24 cellular contexts compared by ENCODE assay signal in the genomic region with DNA sequence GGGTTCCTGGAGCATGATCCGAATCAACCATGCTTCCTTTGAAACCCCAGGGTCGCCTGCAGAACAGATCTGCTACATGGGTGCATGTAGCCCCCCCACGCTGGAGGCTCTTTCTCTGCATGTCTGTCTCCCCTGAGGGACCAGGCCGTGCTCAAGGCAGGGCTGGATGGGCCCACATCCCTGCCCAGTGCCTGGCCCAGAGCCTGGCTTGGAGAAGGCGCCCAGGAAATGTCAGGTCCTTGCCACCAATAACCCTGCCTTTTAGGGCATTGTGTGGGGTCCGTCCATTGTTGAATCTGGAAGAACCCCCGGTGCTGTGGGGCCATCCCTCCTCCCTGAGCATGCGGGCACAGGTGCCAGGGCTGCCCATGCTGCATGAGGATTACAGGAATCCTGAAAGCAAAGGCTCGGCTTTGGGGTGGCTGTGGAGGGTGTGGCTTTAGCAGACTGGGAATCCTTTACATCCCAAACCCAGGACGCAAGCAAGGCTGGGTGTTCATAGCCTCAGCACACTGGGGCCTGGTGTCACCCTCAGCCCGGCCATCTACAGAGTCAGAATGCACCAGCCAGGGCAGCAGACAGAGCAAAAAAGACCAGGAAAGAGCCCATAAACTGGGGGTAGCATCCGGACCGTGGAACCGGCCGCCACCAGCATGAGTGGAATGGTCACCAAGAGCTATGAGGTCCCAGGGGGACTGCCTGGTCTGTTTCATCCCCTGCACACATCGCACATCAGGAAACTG. TPM values are rescaled to one million over a fixed set of nuclear protein-coding genes. Genes with fewer than 3 reads are reported as not detected.
DNase-seq lines count a peak whose midpoint lies in the region; ATAC-seq, FAIRE-seq and TF ChIP-seq lines count a peak whose summit lies in the region.
"Had no signal": no experiment of that assay in that cellular context is flagged by ENCODE, and none has a peak within 500 bp of the region (broad histone marks: within the 10 kb centered on the region; RNA-seq: fewer than 3 reads in every experiment).

No MANE protein-coding gene starts in this region.

- no peak overlapping the region for H3K4me3 ChIP-seq in BLaER1 treated with 17β-estradiol and CSF1 and Interleukin-3, amounts not matched to agents 10 nM and 100 nM
- H3K4me3 ChIP-seq in Peyer's patch (no peak overlapping the region), kidney (ENCODE audit: low read length in 2 of 2) (no peak overlapping the region), smooth muscle cell (no peak overlapping the region)
- H3K4me3 ChIP-seq: gastrocnemius medialis, HAP-1, lower lobe of right lung, right atrium auricular region had no signal

- H3K9ac ChIP-seq in BLaER1 treated with 17β-estradiol and CSF1 and Interleukin-3, amounts not matched to agents 10 nM and 100 nM: no peak overlapping the region
- H3K9ac ChIP-seq in kidney (ENCODE audit: low read length in 2 of 2): no peak overlapping the region
- peak overlapping the region; percentile 50 for H3K9ac ChIP-seq in smooth muscle cell (ENCODE audit: low read depth)

- FAIRE-seq in kidney (lab: Jason Lieb, UNC): no peak
- FAIRE-seq: G401.6, GM18507, islet of Langerhans had no signal

- peak overlapping the region in 3 of 11 experiments; percentile 14 to 38 (median 15); a peak in 2 of 22 replicates for H3K27ac ChIP-seq in BLaER1 treated with 17β-estradiol and CSF1 and Interleukin-3, amounts not matched to agents 10 nM and 100 nM
- H3K27ac ChIP-seq in Peyer's patch: no peak overlapping the region
- no peak overlapping the region for H3K27ac ChIP-seq in kidney (ENCODE audit: low read depth in 2 of 2, low read length in 2 of 2)
- H3K27ac ChIP-seq in smooth muscle cell (ENCODE audit: low read depth): peak overlapping the region; percentile 94
- H3K27ac ChIP-seq: gastrocnemius medialis, lower lobe of right lung, right atrium auricular region had no signal

- peak overlapping the region in 9 of 11 experiments; percentile 6 to 65 (median 43); a peak in 13 of 22 replicates for H3K4me2 ChIP-seq in BLaER1 treated with 17β-estradiol and CSF1 and Interleukin-3, amounts not matched to agents 10 nM and 100 nM
- H3K4me2 ChIP-seq in smooth muscle cell: peak overlapping the region; percentile 37

- no peaks in the 10 kb centered on the region for H3K27me3 Mint-ChIP-seq in T-helper 17 cell
- H3K27me3 Mint-ChIP-seq: activated naive CD4-positive, alpha-beta T cell treated with anti-CD3 and anti-CD28 coated beads, Interleukin-2, amount 50 U/mL, for 24 hours; CD8-positive, alpha-beta memory T cell had no signal

- ATAC-seq in T-helper 17 cell: no peak
- no peak for ATAC-seq in GM18870 (IDR thresholded peaks at IDR 0.05; ENCODE audit: unreplicated experiment)
- ATAC-seq: activated T-cell treated with anti-CD3 and anti-CD28 coated beads, Interleukin-2, amount 50 U/mL, for 72 hours; gastrocnemius medialis; lower lobe of right lung had no signal

- no peaks in the 10 kb centered on the region for H3K36me3 ChIP-seq in BLaER1 treated with 17β-estradiol and CSF1 and Interleukin-3, amounts not matched to agents 10 nM and 100 nM
- H3K36me3 ChIP-seq in Peyer's patch (no peaks in the 10 kb centered on the region), kidney (ENCODE audit: control insufficient read depth in 1 of 2, insufficient read depth in 2 of 2, low read length in 2 of 2) (no peaks in the 10 kb centered on the region), smooth muscle cell (ENCODE audit: low read depth) (no peaks in the 10 kb centered on the region)
- H3K36me3 ChIP-seq: gastrocnemius medialis, HAP-1, lower lobe of right lung, right atrium auricular region had no signal

- H3K27ac Mint-ChIP-seq in T-helper 17 cell: no peak overlapping the region
- H3K27ac Mint-ChIP-seq: activated naive CD4-positive, alpha-beta T cell treated with anti-CD3 and anti-CD28 coated beads, Interleukin-2, amount 50 U/mL, for 24 hours; activated T-cell treated with anti-CD3 and anti-CD28 coated beads, Interleukin-2, amount 50 U/mL, for 72 hours had no signal

- intact Hi-C loops in kidney (cut with DNase I): no loop called here

- TF ChIP-seq POLR2A in Peyer's patch (IDR thresholded peaks at IDR 0.05): no peak

- H3K79me2 ChIP-seq in smooth muscle cell (ENCODE audit: low read depth): no peaks in the 10 kb centered on the region

- H3K4me1 ChIP-seq in BLaER1 treated with 17β-estradiol and CSF1 and Interleukin-3, amounts not matched to agents 10 nM and 100 nM: peaks cover 15 to 30% (median 24%) of the 10 kb centered on the region in 10 experiments
- no peaks in the 10 kb centered on the region for H3K4me1 ChIP-seq in Peyer's patch
- H3K4me1 ChIP-seq in kidney (ENCODE audit: control insufficient read depth in 1 of 2, insufficient read depth in 1 of 2, low read depth in 1 of 2, low read length in 2 of 2): no peaks in the 10 kb centered on the region
- no peaks in the 10 kb centered on the region for H3K4me1 ChIP-seq in smooth muscle cell (ENCODE audit: low read depth)
- H3K4me1 ChIP-seq: gastrocnemius medialis, HAP-1, lower lobe of right lung had no signal

- 84% methylated on average over 16 of the region's 16 CpGs for WGBS in smooth muscle cell (ENCODE audit: low lambda C conversion rate)

- H4K20me1 ChIP-seq in BLaER1 treated with 17β-estradiol and CSF1 and Interleukin-3, amounts not matched to agents 10 nM and 100 nM: no peaks in the 10 kb centered on the region
- no peaks in the 10 kb centered on the region for H4K20me1 ChIP-seq in smooth muscle cell (ENCODE audit: low read depth)

- H3F3A ChIP-seq in smooth muscle cell (ENCODE audit: low read depth): no peaks in the 10 kb centered on the region

- H3K4me1 Mint-ChIP-seq in T-helper 17 cell: peaks cover 8% of the 10 kb centered on the region

- H3K4me3 Mint-ChIP-seq in T-helper 17 cell: no peak overlapping the region
- H3K4me3 Mint-ChIP-seq: activated naive CD4-positive, alpha-beta T cell treated with anti-CD3 and anti-CD28 coated beads, Interleukin-2, amount 50 U/mL, for 24 hours; activated T-cell treated with anti-CD3 and anti-CD28 coated beads, Interleukin-2, amount 50 U/mL, for 72 hours; CD8-positive, alpha-beta memory T cell had no signal

- H2AFZ ChIP-seq in smooth muscle cell (ENCODE audit: low read depth): no peak overlapping the region

- peaks cover 8 to 12% (median 10%) of the 10 kb centered on the region in 11 experiments; a peak in 17 of 22 replicates for H3K9me3 ChIP-seq in BLaER1 treated with 17β-estradiol and CSF1 and Interleukin-3, amounts not matched to agents 10 nM and 100 nM (replicated peaks in 1 of 11)
- no peaks in the 10 kb centered on the region for H3K9me3 ChIP-seq in Peyer's patch
- no peaks in the 10 kb centered on the region for H3K9me3 ChIP-seq in kidney (ENCODE audit: control insufficient read depth in 1 of 2, low read length in 2 of 2)
- H3K9me3 ChIP-seq in smooth muscle cell (replicated peaks; ENCODE audit: low read depth): no peaks in the 10 kb centered on the region
- H3K9me3 ChIP-seq in T-helper 17 cell (ENCODE audit: control insufficient read depth, low read length, poor library complexity, severe bottlenecking): no peaks in the 10 kb centered on the region
- H3K9me3 ChIP-seq: gastrocnemius medialis, HAP-1, lower lobe of right lung had no signal

- peak in 2 of 3 donors; percentile 24 to 26 for DNase-seq in Peyer's patch
- peak; percentile 46 for DNase-seq in kidney
- no peak for DNase-seq in smooth muscle cell (lab: John Stamatoyannopoulos, UW; ENCODE audit: unreplicated experiment)
- DNase-seq in NCI-H446 (lab: John Stamatoyannopoulos, UW): no peak
- no peak for DNase-seq in T-helper 17 cell
- DNase-seq: activated T-cell treated with anti-CD3 and anti-CD28 coated beads, Interleukin-2, amount 50 U/mL, for 72 hours; CD8-positive, alpha-beta memory T cell; effector CD8-positive, alpha-beta T cell; gastrocnemius medialis; lower lobe of right lung; MM.1S; NCI-H1436 treated with DMSO at 0.1 percent for 48 hours; NCI-H510A; NK-92 treated with Interleukin-12 subunit alpha and Interleukin-12 subunit beta, amount 100 ng/mL, for 24 hours; stimulated activated CD4-positive, alpha-beta T cell treated with anti-CD3 and anti-CD28 coated beads, Interleukin-15, amount 100 ng/mL, for 24 hours; SW 1271 had no signal

- TF ChIP-seq CTCF in Peyer's patch (IDR thresholded peaks at IDR 0.05): no peak
- no peak for TF ChIP-seq CTCF in kidney (IDR thresholded peaks at IDR 0.05; ENCODE audit: borderline replicate concordance, extremely low read depth, insufficient read depth)
- TF ChIP-seq CTCF in smooth muscle cell (IDR thresholded peaks at IDR 0.05; ENCODE audit: borderline replicate concordance, insufficient read depth, poor library complexity, severe bottlenecking): no peak

- no peaks in the 10 kb centered on the region for H3K27me3 ChIP-seq in BLaER1 treated with 17β-estradiol and CSF1 and Interleukin-3, amounts not matched to agents 10 nM and 100 nM
- H3K27me3 ChIP-seq in Peyer's patch (no peaks in the 10 kb centered on the region), smooth muscle cell (ENCODE audit: low read depth) (no peaks in the 10 kb centered on the region)
- H3K27me3 ChIP-seq: gastrocnemius medialis, right atrium auricular region had no signal

- no peaks in the 10 kb centered on the region for H3K36me3 Mint-ChIP-seq in T-helper 17 cell (ENCODE audit: low read depth)
- H3K36me3 Mint-ChIP-seq: activated naive CD4-positive, alpha-beta T cell treated with anti-CD3 and anti-CD28 coated beads, Interleukin-2, amount 50 U/mL, for 24 hours had no signal

RNA-seq across cellular contexts. Expression of a gene that starts 48.2 kb away (rescaled TPM):
- total RNA-seq in Peyer's patch (10 to 100 TPM; 10.7 to 18.6 (median 16.4) TPM), kidney (32.5 TPM), smooth muscle cell (15.1 and 20.7 TPM in 2 replicates), T-helper 17 cell (10 to 100 TPM; 11.0 to 13.3 TPM)
- polyA plus RNA-seq in kidney (ENCODE audit: insufficient read depth, low read depth, low replicate concordance) (8.9 TPM), smooth muscle cell (12.6 and 14.9 TPM in 2 replicates)

Comparison
In these comparisons a context has a peak if more than half of its experiments do, and no peak if none do; other contexts are left out.
1. DNase-seq: peak in Peyer's patch (2 of 3) and kidney (single experiment); none in smooth muscle cell (single experiment), NCI-H446 (0 of 2) and T-helper 17 cell (0 of 3).